Comparison of ENCODE assay signal across 12 cellular contexts in the genomic region with DNA sequence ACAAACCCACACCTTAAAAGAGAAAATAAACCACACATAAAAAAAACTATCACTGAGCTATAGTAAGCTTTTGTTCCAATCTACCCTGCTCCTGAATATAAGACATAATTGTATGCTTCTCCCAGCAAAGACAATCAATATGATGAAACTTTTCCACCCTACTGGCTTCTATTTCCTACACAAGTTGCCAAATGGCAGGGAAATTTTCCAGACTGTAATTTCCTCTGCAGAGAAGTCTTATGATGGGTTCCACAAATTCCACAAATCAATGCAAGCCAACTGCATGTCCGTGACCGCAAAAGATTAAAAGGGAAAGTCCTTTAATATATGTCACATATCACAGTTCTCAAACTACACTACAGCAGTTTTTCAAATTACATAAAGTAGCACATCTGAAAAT.
DNase-seq lines count a peak whose midpoint lies in the region; ATAC-seq and TF ChIP-seq lines count a peak whose summit lies in the region.
"Had no signal": no experiment of that assay in that cellular context is flagged by ENCODE, and none has a peak within 500 bp of the region (broad histone marks: within the 10 kb centered on the region; RNA-seq: fewer than 3 reads in every experiment).

No MANE protein-coding gene starts in this region.

- H3K4me1 ChIP-seq in Panc1 (ENCODE audit: control insufficient read depth, insufficient read depth, low read length) (peaks cover 81% of the 10 kb centered on the region), MM.1S (ENCODE audit: low read length) (no peaks in the 10 kb centered on the region)

- POLR2A ChIA-PET in Panc1 (lab: Charles Lee) = interaction anchor here (0.5 to 0.6 kb wide), 2 partner anchors 20 to 141 kb away, joined by 3 to 9 read pairs; no protein-coding TSS in a partner anchor

- TF ChIP-seq CTCF in Panc1 (IDR thresholded peaks at IDR 0.05) (no peak), MM.1S (IDR thresholded peaks at IDR 0.05; ENCODE audit: low read length) (no peak)

- H3F3A ChIP-seq in MM.1S (ENCODE audit: insufficient read depth, low read length) = no peaks in the 10 kb centered on the region

- in situ Hi-C loops in Panc1 (cut with HindIII; ENCODE audit: low pct_unique_long_range_greater_than_20kb, low sequenced_read_pairs) = no loop called here

- H3K9me2 ChIP-seq in MM.1S (replicated peaks; ENCODE audit: insufficient read depth, low read length) = no peaks in the 10 kb centered on the region

- H3K4me3 ChIP-seq in Panc1 (ENCODE audit: low read depth in 2 of 2, low read length in 2 of 2) = no peak overlapping the region
- H3K4me3 ChIP-seq in MM.1S (ENCODE audit: low read length) = no peak overlapping the region

- H3K9ac ChIP-seq in MM.1S (ENCODE audit: low read length) = no peak overlapping the region

- DNase-seq in AG08396 (ENCODE audit: low spot score) = peak; percentile 29
- no peak for DNase-seq in Panc1 (ENCODE audit: low read depth, low spot score)
- DNase-seq in fibroblast of gingiva (ENCODE audit: low read depth) = peak; percentile 93
- peak; percentile 31 for DNase-seq in mucosa of gallbladder (ENCODE audit: low spot score)
- DNase-seq in MM.1S = no peak
- DNase-seq in SK-N-DZ (ENCODE audit: low spot score) = no peak
- no peak for DNase-seq in putamen (ENCODE audit: low spot score)
- DNase-seq: hippocampal formation; stimulated activated naive CD4-positive, alpha-beta T cell treated with Interleukin-2 at 50 U/mL for 16 hours had no signal

- no TSS peak for BruUV-seq in Panc1 (replicated peaks; lab: Mats Ljungman, UMichigan)

- H4K20me1 ChIP-seq in MM.1S (ENCODE audit: insufficient read depth, low read length) = no peaks in the 10 kb centered on the region

- peaks cover 7% of the 10 kb centered on the region for H3K36me3 ChIP-seq in Panc1 (ENCODE audit: control insufficient read depth, insufficient read depth, low read length)
- H3K36me3 ChIP-seq in MM.1S (replicated peaks; ENCODE audit: insufficient read depth, low read length) = no peaks in the 10 kb centered on the region

- H3K9me3 ChIP-seq in Panc1 (ENCODE audit: control insufficient read depth, insufficient read depth, low read depth, low read length) = no peaks in the 10 kb centered on the region
- H3K9me3 ChIP-seq in MM.1S (replicated peaks; ENCODE audit: insufficient read depth, low read length) = no peaks in the 10 kb centered on the region

- intact Hi-C loops in Panc1 (cut with micrococcal nuclease; ENCODE audit: unreplicated experiment) = no loop called here

- no peaks in the 10 kb centered on the region for H3K79me2 ChIP-seq in MM.1S (ENCODE audit: low read length)

- H3K4me2 ChIP-seq in MM.1S (ENCODE audit: low read depth, low read length) = no peak overlapping the region

- CTCF ChIA-PET in Panc1 (lab: Charles Lee) = no interaction called here

- no peak overlapping the region for H2AFZ ChIP-seq in MM.1S (ENCODE audit: low read length)

- H3K27ac ChIP-seq in Panc1 (ENCODE audit: low read length) (peak overlapping the region; percentile 97), MM.1S (ENCODE audit: low read length) (no peak overlapping the region)
- H3K27ac ChIP-seq: C4-2B had no signal

- no peak for ATAC-seq in Panc1
- no peak for ATAC-seq in GM19395 (IDR thresholded peaks at IDR 0.05; ENCODE audit: unreplicated experiment)
- ATAC-seq: activated CD4-positive, CD25-positive, alpha-beta regulatory T cell treated with anti-CD3 and anti-CD28 coated beads, Interleukin-2, amount 50 U/mL, for 24 hours had no signal

- H3K27me3 ChIP-seq in Panc1 (ENCODE audit: control insufficient read depth, insufficient read depth, low read length) = no peaks in the 10 kb centered on the region
- H3K27me3 ChIP-seq in MM.1S (replicated peaks; ENCODE audit: insufficient read depth, low read length) = no peaks in the 10 kb centered on the region

Comparison
In these comparisons a context has a peak if more than half of its experiments do, and no peak if none do; other contexts are left out.
1. DNase-seq: peak in AG08396 (single experiment), fibroblast of gingiva (single experiment) and mucosa of gallbladder (single experiment); none in Panc1 (single experiment), MM.1S (single experiment), SK-N-DZ (single experiment) and putamen (single experiment).